In genomic region chr4:2277956-2278355, GRCh38 we compare ENCODE assay signal across 15 cellular contexts. TPM values are rescaled to one million over a fixed set of nuclear protein-coding genes. Genes with fewer than 3 reads are reported as not detected.
A peak's percentile ranks its signal among the peaks of the same experiment; 100 is the strongest.
DNase-seq lines count a peak whose midpoint lies in the region; ATAC-seq and TF ChIP-seq lines count a peak whose summit lies in the region.
"Had no signal": no experiment of that assay in that cellular context is flagged by ENCODE, and none has a peak within 500 bp of the region (broad histone marks: within the 10 kb centered on the region; RNA-seq: fewer than 3 reads in every experiment).

No MANE protein-coding gene starts in this region.

- CTCF ChIA-PET in CD4-positive, alpha-beta T cell (lab: Charles Lee), result no interaction called here

- DNase-seq in CD4-positive, alpha-beta T cell, result no peak
- DNase-seq in ELR (ENCODE audit: low read depth) (peak; percentile 55), choroid plexus epithelial cell (ENCODE audit: low read depth) (peak; percentile 65), spleen (peak; percentile 12), uterus (no peak), DMS 273 treated with DMSO at 0.1 percent for 48 hours (lab: John Stamatoyannopoulos, UW) (no peak)
- DNase-seq: 8988T; Calu3; CD8-positive, alpha-beta T cell; DMS79; H9 had no signal

- H3K4me3 Mint-ChIP-seq in CD4-positive, alpha-beta T cell, result no peak overlapping the region
- H3K4me3 Mint-ChIP-seq: CD14-positive monocyte; CD8-positive, alpha-beta T cell; H9 had no signal

- intact Hi-C loops in CD4-positive, alpha-beta T cell (cut with DNase I, micrococcal nuclease), result no loop called here
- intact Hi-C loops in spleen (cut with DNase I; ENCODE audit: low total_unique reads), result no loop called here
- intact Hi-C loops in uterus (cut with DNase I; ENCODE audit: low total_unique reads), result no loop called here

- H3K4me1 Mint-ChIP-seq in CD4-positive, alpha-beta T cell (ENCODE audit: low read depth), result peaks cover 31% of the 10 kb centered on the region
- H3K4me1 Mint-ChIP-seq: H9 had no signal

- 85 to 94% (median 94%) methylated on average over 9 of the region's 9 CpGs for WGBS in spleen, 5 donors

- H3K27ac Mint-ChIP-seq in CD4-positive, alpha-beta T cell, result peak overlapping the region; percentile 34
- H3K27ac Mint-ChIP-seq: CD14-positive monocyte; CD8-positive, alpha-beta T cell; H9 had no signal

- no peak for ATAC-seq in CD4-positive, alpha-beta T cell (ENCODE audit: poor library complexity)
- ATAC-seq in GM18520 (IDR thresholded peaks at IDR 0.05; ENCODE audit: unreplicated experiment), result no peak
- ATAC-seq: CD8-positive, alpha-beta T cell had no signal

- H3K36me3 ChIP-seq in spleen, result peaks cover 0 to under 1% (median 0%) of the 10 kb centered on the region in 6 donors
- no peaks in the 10 kb centered on the region for H3K36me3 ChIP-seq in uterus
- H3K36me3 ChIP-seq: BLaER1 had no signal

- TF ChIP-seq CTCF in CD4-positive, alpha-beta T cell (IDR thresholded peaks at IDR 0.05), result no peak
- TF ChIP-seq CTCF in choroid plexus epithelial cell (conservative IDR thresholded peaks at IDR 0.05; ENCODE audit: low read depth, low read length) (no peak), spleen (IDR thresholded peaks at IDR 0.05 in 8 of 11, conservative IDR thresholded peaks at IDR 0.05 in 3 of 11) (no peak), uterus (IDR thresholded peaks at IDR 0.05) (no peak)

- H3K4me3 ChIP-seq in choroid plexus epithelial cell (ENCODE audit: low read depth, low read length) (no peak overlapping the region), spleen (no peak overlapping the region), uterus (no peak overlapping the region)
- H3K4me3 ChIP-seq: BLaER1 had no signal

- no peak overlapping the region for H3K27ac ChIP-seq in CD4-positive, alpha-beta T cell (ENCODE audit: low read depth, low read length)
- no peak overlapping the region for H3K27ac ChIP-seq in spleen
- H3K27ac ChIP-seq in uterus, result no peak overlapping the region
- H3K27ac ChIP-seq: BLaER1, KMS-11 had no signal

- H3K9me3 ChIP-seq in CD4-positive, alpha-beta T cell (ENCODE audit: control insufficient read depth, low read length), result no peaks in the 10 kb centered on the region
- no peaks in the 10 kb centered on the region for H3K9me3 ChIP-seq in spleen
- H3K9me3 ChIP-seq in uterus, result no peaks in the 10 kb centered on the region
- H3K9me3 ChIP-seq: BLaER1 had no signal

- no peaks in the 10 kb centered on the region for H3K9me3 Mint-ChIP-seq in CD4-positive, alpha-beta T cell
- H3K9me3 Mint-ChIP-seq: CD8-positive, alpha-beta T cell; H9 had no signal

- TF ChIP-seq POLR2A in spleen (IDR thresholded peaks at IDR 0.05), result no peak
- TF ChIP-seq POLR2A in uterus (IDR thresholded peaks at IDR 0.05), result no peak

- POLR2A ChIA-PET in CD4-positive, alpha-beta T cell (lab: Charles Lee), result interaction anchor here (0.7 kb wide), 1 partner anchor 141 kb away, joined by 3 read pairs; the partner anchor contains the start of gene CFAP99

- no peaks in the 10 kb centered on the region for H3K27me3 ChIP-seq in CD4-positive, alpha-beta T cell (ENCODE audit: control insufficient read depth, insufficient read depth, low read length)
- H3K27me3 ChIP-seq in spleen (replicated peaks in 1 of 7), result no peaks in the 10 kb centered on the region
- H3K27me3 ChIP-seq in uterus, result no peaks in the 10 kb centered on the region
- H3K27me3 ChIP-seq: BLaER1 had no signal

- H3K4me1 ChIP-seq in spleen (peaks cover 4 to 24% (median 18%) of the 10 kb centered on the region in 6 donors), uterus (no peaks in the 10 kb centered on the region)

- no peaks in the 10 kb centered on the region for H3K36me3 Mint-ChIP-seq in CD4-positive, alpha-beta T cell (ENCODE audit: low read depth)
- H3K36me3 Mint-ChIP-seq: CD14-positive monocyte; CD8-positive, alpha-beta T cell had no signal

- no peaks in the 10 kb centered on the region for H3K27me3 Mint-ChIP-seq in CD4-positive, alpha-beta T cell

RNA-seq across cellular contexts. Expression of gene MXD4, which starts 16.0 kb away (rescaled TPM):
- 100 to 1,000 TPM; 140 to 147 TPM for total RNA-seq in CD4-positive, alpha-beta T cell
- 100 to 1,000 TPM in 5 of 7 donors, 10 to 100 TPM in 2; 51.8 to 128 (median 112) TPM for total RNA-seq in spleen
- 100 to 1,000 TPM in 1 of 3 donors, 10 to 100 TPM in 2; 36.0 to 103 (median 38.4) TPM for polyA plus RNA-seq in spleen
- total RNA-seq in uterus, result 10 to 100 TPM; 15.4 to 53.1 (median 31.8) TPM

RNA-seq across cellular contexts. Expression of gene HAUS3, which starts 36.0 kb away (rescaled TPM):
- 100 to 1,000 TPM; 143 to 148 TPM for total RNA-seq in CD4-positive, alpha-beta T cell
- 10 to 100 TPM; 16.2 to 22.4 (median 19.2) TPM for total RNA-seq in spleen
- polyA plus RNA-seq in spleen, result 10 to 100 TPM; 10.3 to 15.0 (median 13.0) TPM
- 10 to 100 TPM in 3 of 4 donors, 1 to 10 TPM in 1; 7.4 to 29.9 (median 14.2) TPM for total RNA-seq in uterus

RNA-seq across cellular contexts. Expression of gene POLN, which starts 36.0 kb away (rescaled TPM):
- 1 to 10 TPM; 2.1 to 2.3 TPM for total RNA-seq in CD4-positive, alpha-beta T cell
- total RNA-seq in spleen, result 1 to 10 TPM; 1.9 to 3.5 (median 2.9) TPM
- 1 to 10 TPM; 1.2 to 1.5 (median 1.5) TPM for polyA plus RNA-seq in spleen
- total RNA-seq in uterus, result 1 to 10 TPM in 2 of 4 donors, under 1 TPM in 1, not detected in 1; 0.26 to 5.8 (median 5.5) TPM

Comparison
In these comparisons a context has a peak if more than half of its experiments do, and no peak if none do; other contexts are left out.
1. DNase-seq: peak in ELR (single experiment), choroid plexus epithelial cell (single experiment) and spleen (single experiment); none in CD4-positive, alpha-beta T cell (0 of 10), uterus (0 of 2) and DMS 273 treated with DMSO at 0.1 percent for 48 hours (single experiment).
2. RNA of gene HAUS3, which starts 36.0 kb away (total RNA-seq): 143 to 148 TPM in CD4-positive, alpha-beta T cell; 16.2 to 22.4 TPM in spleen and 7.4 to 29.9 TPM in uterus; every median in the first group is over 4 times any median in the second.